In the genomic region with DNA sequence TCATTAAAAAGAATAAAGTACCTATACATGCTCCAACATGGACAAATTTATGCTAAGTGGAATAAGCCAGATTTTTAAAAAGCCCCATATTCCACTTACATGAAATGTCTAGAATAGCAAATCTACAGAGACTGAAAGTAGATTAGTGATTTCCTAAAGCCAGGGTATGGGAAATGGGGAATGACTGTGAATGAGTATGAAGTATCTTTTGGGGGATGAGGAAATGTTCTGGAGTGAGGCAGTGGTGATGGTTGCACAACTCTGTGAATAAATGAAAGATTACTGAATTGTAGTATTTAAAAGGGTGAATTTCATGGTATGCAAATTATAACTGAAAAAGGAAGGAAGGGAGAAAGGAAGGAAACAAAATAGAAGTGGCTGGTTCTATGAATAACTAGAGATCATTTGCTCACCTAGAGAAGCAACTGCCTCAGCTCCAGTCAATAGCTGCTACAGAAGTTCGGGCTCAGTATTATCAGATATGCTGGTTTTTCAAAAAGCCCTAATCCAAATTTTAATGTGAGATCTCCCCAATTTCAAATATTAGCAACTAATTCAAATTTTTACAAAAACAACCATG, we compare ENCODE assay signal across 14 cellular contexts. TPM values are rescaled to one million over a fixed set of nuclear protein-coding genes. Genes with fewer than 3 reads are reported as not detected.
A peak's percentile ranks its signal among the peaks of the same experiment; 100 is the strongest.
DNase-seq lines count a peak whose midpoint lies in the region; ATAC-seq and TF ChIP-seq lines count a peak whose summit lies in the region.
"Had no signal": no experiment of that assay in that cellular context is flagged by ENCODE, and none has a peak within 500 bp of the region (broad histone marks: within the 10 kb centered on the region; RNA-seq: fewer than 3 reads in every experiment).

No MANE protein-coding gene starts in this region.

- H3K27ac Mint-ChIP-seq in CD4-positive, alpha-beta memory T cell = peak overlapping the region in 4 of 7 donors; percentile 0 to 58 (median 12)
- peak overlapping the region; percentile 5 for H3K27ac Mint-ChIP-seq in central memory CD8-positive, alpha-beta T cell (ENCODE audit: low read depth)
- H3K27ac Mint-ChIP-seq: CD8-positive, alpha-beta T cell had no signal

- no peaks in the 10 kb centered on the region for H3K9me3 ChIP-seq in CD4-positive, alpha-beta memory T cell (ENCODE audit: control insufficient read depth in 1 of 2, low read length in 2 of 2)
- no peaks in the 10 kb centered on the region for H3K9me3 ChIP-seq in neutrophil
- H3K9me3 ChIP-seq: ovary, stomach had no signal

- no peak for ATAC-seq in central memory CD8-positive, alpha-beta T cell (replicated peaks; ENCODE audit: extremely low read depth, poor library complexity, severe bottlenecking)
- ATAC-seq in HG02759 (IDR thresholded peaks at IDR 0.05; ENCODE audit: unreplicated experiment) = no peak
- ATAC-seq in GM21786 (IDR thresholded peaks at IDR 0.05; ENCODE audit: unreplicated experiment) = no peak
- ATAC-seq: CD8-positive, alpha-beta T cell had no signal

- peak overlapping the region in 1 of 8 donors; percentile 6 for H3K4me3 Mint-ChIP-seq in CD4-positive, alpha-beta memory T cell
- H3K4me3 Mint-ChIP-seq in central memory CD8-positive, alpha-beta T cell = no peak overlapping the region
- H3K4me3 Mint-ChIP-seq: CD8-positive, alpha-beta T cell had no signal

- POLR2A ChIA-PET in CD4-positive, alpha-beta memory T cell (lab: Charles Lee; ENCODE audit: partially characterized antibody) = no interaction called here

- no peak overlapping the region for H3K27ac ChIP-seq in CD4-positive, alpha-beta memory T cell (ENCODE audit: low read depth, low read length)
- H3K27ac ChIP-seq in neutrophil = peak overlapping the region; percentile 61
- H3K27ac ChIP-seq: ovary, stomach had no signal

- peaks cover 0 to 3% (median 0%) of the 10 kb centered on the region in 8 donors for H3K9me3 Mint-ChIP-seq in CD4-positive, alpha-beta memory T cell
- no peaks in the 10 kb centered on the region for H3K9me3 Mint-ChIP-seq in central memory CD8-positive, alpha-beta T cell
- H3K9me3 Mint-ChIP-seq: CD8-positive, alpha-beta T cell had no signal

- H3K27me3 ChIP-seq in CD4-positive, alpha-beta memory T cell (ENCODE audit: insufficient read depth, low read length) = no peaks in the 10 kb centered on the region
- no peaks in the 10 kb centered on the region for H3K27me3 ChIP-seq in neutrophil
- H3K27me3 ChIP-seq: ovary, stomach had no signal

- DNase-seq in CD4-positive, alpha-beta memory T cell = no peak
- DNase-seq in LHCN-M2 (ENCODE audit: low read depth) = peak; percentile 28
- no peak for DNase-seq in central memory CD8-positive, alpha-beta T cell (ENCODE audit: low spot score in 2 of 2)
- no peak for DNase-seq in NCI-H748 treated with DMSO at 0.1 percent for 48 hours (lab: John Stamatoyannopoulos, UW)
- DNase-seq in NCI-H82 treated with DMSO at 0.1 percent for 48 hours (lab: John Stamatoyannopoulos, UW; ENCODE audit: unreplicated experiment) = no peak
- DNase-seq: activated T-cell treated with anti-CD3 and anti-CD28 coated beads, Interleukin-2, amount 50 U/mL, for 48 hours; CD8-positive, alpha-beta T cell; NCI-H187 treated with DMSO at 0.1 percent for 48 hours; NCI-H774; ovary; stomach had no signal

- H3K4me1 Mint-ChIP-seq in CD4-positive, alpha-beta memory T cell = peaks cover 41 to 81% (median 60%) of the 10 kb centered on the region in 4 donors
- H3K4me1 Mint-ChIP-seq in central memory CD8-positive, alpha-beta T cell = peaks cover 59% of the 10 kb centered on the region

- TF ChIP-seq CTCF in neutrophil (IDR thresholded peaks at IDR 0.05) = no peak

- CTCF ChIA-PET in CD4-positive, alpha-beta memory T cell (lab: Charles Lee; ENCODE audit: partially characterized antibody) = interaction anchor here (2.5 kb wide), 1 partner anchor 67 kb away, joined by 14 read pairs; no protein-coding TSS in a partner anchor

- no peaks in the 10 kb centered on the region for H3K27me3 Mint-ChIP-seq in CD4-positive, alpha-beta memory T cell
- no peaks in the 10 kb centered on the region for H3K27me3 Mint-ChIP-seq in central memory CD8-positive, alpha-beta T cell

- no peaks in the 10 kb centered on the region for H3K36me3 ChIP-seq in CD4-positive, alpha-beta memory T cell (ENCODE audit: insufficient read depth, low read length)
- peaks cover 8% of the 10 kb centered on the region for H3K36me3 ChIP-seq in neutrophil
- H3K36me3 ChIP-seq: ovary had no signal

- no peak overlapping the region for H3K4me3 ChIP-seq in CD4-positive, alpha-beta memory T cell (ENCODE audit: low read length in 2 of 2)
- H3K4me3 ChIP-seq in neutrophil (ENCODE audit: low read depth in 1 of 2, low read length in 1 of 2) = no peak overlapping the region
- H3K4me3 ChIP-seq: ovary, stomach had no signal

- intact Hi-C loops in CD4-positive, alpha-beta memory T cell (cut with micrococcal nuclease) = loop anchor here (10.0 kb wide), 1 partner anchor 296 kb away; a partner anchor contains a TSS

- peaks cover 3 to 6% of the 10 kb centered on the region in 2 donors for H3K36me3 Mint-ChIP-seq in CD4-positive, alpha-beta memory T cell
- peaks cover 2% of the 10 kb centered on the region for H3K36me3 Mint-ChIP-seq in central memory CD8-positive, alpha-beta T cell (ENCODE audit: insufficient read depth)

- H3K4me1 ChIP-seq in CD4-positive, alpha-beta memory T cell (ENCODE audit: insufficient read depth, low read length) = peaks cover 38% of the 10 kb centered on the region
- H3K4me1 ChIP-seq in neutrophil (ENCODE audit: control insufficient read depth in 1 of 2, insufficient read depth in 1 of 2, low read depth in 1 of 2, low read length in 1 of 2) = peaks cover 35 to 39% of the 10 kb centered on the region in 2 experiments

RNA-seq across cellular contexts. Expression of a gene that starts 39.3 kb away (rescaled TPM):
- 10 to 100 TPM; 85.6 to 87.2 TPM for total RNA-seq in CD4-positive, alpha-beta memory T cell
- 10 to 100 TPM; 42.5 to 63.4 TPM for polyA plus RNA-seq in CD4-positive, alpha-beta memory T cell
- total RNA-seq in LHCN-M2 (2014; rRNA removed) = 32.6 and 38.4 TPM in 2 replicates
- 7.3 TPM for polyA plus RNA-seq in LHCN-M2 (2012)

RNA-seq across cellular contexts. Expression of a gene that starts 54.6 kb away (rescaled TPM):
- 10 to 100 TPM; 59.2 to 62.9 TPM for total RNA-seq in CD4-positive, alpha-beta memory T cell
- polyA plus RNA-seq in CD4-positive, alpha-beta memory T cell = 10 to 100 TPM; 22.3 to 29.3 TPM
- total RNA-seq in LHCN-M2 (2014; rRNA removed) = 32.6 and 38.9 TPM in 2 replicates
- 23.5 TPM for polyA plus RNA-seq in LHCN-M2 (2012)
